Comparison of ENCODE assay signal across 9 cellular contexts in the genomic region with DNA sequence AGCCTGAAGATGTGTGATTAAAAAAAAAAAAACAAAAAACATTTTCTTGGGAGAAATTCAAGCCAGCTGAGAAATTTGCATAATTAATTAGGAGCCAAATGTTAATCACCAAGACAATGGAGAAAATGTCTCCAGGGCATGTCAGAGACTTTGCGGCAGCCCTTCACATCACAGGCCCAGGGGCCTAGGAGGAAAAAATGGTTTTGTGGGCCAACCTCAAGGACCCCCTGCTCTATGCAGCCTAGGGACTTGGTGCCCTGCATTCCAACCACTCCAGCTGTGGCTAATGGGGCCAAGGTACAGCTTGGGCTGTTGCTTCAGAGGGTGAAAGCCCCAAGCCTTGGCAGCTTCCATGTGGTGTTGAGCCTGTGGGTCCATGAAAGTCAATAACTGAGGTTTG.
"Had no signal": no experiment of that assay in that cellular context is flagged by ENCODE, and none has a peak within 500 bp of the region (broad histone marks: within the 10 kb centered on the region; RNA-seq: fewer than 3 reads in every experiment).

No MANE protein-coding gene starts in this region.

- ATAC-seq: GM23338 had no signal

- H3K4me3 Mint-ChIP-seq: GM23338, H9, HFFc6 had no signal

- H3K27ac ChIP-seq: KMS-11 had no signal

- H3K4me3 ChIP-seq: GM23338 had no signal

- H3K27ac Mint-ChIP-seq: GM23338, H9, HFFc6 had no signal

- FAIRE-seq: H1, H54 had no signal

- H3K4me1 Mint-ChIP-seq: GM23338, H9 had no signal

- H3K9ac ChIP-seq: KMS-11 had no signal

- H3K4me2 ChIP-seq: GM23338, KMS-11 had no signal

- DNase-seq: H9, HCEC 1CT, HFFc6, IMR-90, KBM-7 had no signal
